In the genomic region with DNA sequence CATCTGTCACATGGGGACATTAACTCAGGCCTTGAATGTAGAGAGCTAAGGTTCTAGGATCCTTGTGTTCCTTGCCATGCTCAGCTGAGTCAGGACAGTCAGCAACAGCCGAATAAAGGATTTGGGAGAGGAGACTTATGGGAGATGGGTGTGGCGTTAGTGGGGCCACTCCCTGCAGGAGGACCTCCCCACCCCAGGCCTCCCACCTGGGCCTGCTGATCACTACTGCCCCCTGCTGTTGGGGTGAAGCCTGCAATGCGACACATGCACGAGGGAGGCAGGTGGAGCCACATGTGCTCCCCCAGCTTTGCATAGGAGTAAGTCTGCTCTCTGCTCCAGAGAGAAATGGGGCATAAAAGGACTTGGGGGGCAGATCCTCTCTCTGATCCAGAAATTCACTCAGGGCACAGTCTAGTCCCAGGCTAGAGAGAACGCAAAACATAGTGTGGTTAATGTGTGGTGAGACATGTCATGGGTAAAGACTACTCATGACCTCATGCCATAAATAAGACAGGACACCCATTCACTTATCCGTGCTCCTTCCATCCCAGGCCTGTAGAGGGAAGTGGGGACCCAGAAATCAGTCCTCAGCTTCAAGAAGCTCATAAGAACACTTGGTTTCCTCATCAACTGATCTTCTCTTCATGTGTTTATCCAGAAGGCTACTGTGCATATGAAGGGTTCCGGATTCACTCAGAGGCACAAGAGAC, we compare ENCODE assay signal across 1 cellular context.
TF ChIP-seq lines count a peak whose summit lies in the region.

No MANE protein-coding gene starts in this region.

TF ChIP-seq in K562, 482 proteins besides CTCF, POLR2A, EP300 and RAD21 (continued from another document and continues in another):
- TF ChIP-seq, protein P1, sequence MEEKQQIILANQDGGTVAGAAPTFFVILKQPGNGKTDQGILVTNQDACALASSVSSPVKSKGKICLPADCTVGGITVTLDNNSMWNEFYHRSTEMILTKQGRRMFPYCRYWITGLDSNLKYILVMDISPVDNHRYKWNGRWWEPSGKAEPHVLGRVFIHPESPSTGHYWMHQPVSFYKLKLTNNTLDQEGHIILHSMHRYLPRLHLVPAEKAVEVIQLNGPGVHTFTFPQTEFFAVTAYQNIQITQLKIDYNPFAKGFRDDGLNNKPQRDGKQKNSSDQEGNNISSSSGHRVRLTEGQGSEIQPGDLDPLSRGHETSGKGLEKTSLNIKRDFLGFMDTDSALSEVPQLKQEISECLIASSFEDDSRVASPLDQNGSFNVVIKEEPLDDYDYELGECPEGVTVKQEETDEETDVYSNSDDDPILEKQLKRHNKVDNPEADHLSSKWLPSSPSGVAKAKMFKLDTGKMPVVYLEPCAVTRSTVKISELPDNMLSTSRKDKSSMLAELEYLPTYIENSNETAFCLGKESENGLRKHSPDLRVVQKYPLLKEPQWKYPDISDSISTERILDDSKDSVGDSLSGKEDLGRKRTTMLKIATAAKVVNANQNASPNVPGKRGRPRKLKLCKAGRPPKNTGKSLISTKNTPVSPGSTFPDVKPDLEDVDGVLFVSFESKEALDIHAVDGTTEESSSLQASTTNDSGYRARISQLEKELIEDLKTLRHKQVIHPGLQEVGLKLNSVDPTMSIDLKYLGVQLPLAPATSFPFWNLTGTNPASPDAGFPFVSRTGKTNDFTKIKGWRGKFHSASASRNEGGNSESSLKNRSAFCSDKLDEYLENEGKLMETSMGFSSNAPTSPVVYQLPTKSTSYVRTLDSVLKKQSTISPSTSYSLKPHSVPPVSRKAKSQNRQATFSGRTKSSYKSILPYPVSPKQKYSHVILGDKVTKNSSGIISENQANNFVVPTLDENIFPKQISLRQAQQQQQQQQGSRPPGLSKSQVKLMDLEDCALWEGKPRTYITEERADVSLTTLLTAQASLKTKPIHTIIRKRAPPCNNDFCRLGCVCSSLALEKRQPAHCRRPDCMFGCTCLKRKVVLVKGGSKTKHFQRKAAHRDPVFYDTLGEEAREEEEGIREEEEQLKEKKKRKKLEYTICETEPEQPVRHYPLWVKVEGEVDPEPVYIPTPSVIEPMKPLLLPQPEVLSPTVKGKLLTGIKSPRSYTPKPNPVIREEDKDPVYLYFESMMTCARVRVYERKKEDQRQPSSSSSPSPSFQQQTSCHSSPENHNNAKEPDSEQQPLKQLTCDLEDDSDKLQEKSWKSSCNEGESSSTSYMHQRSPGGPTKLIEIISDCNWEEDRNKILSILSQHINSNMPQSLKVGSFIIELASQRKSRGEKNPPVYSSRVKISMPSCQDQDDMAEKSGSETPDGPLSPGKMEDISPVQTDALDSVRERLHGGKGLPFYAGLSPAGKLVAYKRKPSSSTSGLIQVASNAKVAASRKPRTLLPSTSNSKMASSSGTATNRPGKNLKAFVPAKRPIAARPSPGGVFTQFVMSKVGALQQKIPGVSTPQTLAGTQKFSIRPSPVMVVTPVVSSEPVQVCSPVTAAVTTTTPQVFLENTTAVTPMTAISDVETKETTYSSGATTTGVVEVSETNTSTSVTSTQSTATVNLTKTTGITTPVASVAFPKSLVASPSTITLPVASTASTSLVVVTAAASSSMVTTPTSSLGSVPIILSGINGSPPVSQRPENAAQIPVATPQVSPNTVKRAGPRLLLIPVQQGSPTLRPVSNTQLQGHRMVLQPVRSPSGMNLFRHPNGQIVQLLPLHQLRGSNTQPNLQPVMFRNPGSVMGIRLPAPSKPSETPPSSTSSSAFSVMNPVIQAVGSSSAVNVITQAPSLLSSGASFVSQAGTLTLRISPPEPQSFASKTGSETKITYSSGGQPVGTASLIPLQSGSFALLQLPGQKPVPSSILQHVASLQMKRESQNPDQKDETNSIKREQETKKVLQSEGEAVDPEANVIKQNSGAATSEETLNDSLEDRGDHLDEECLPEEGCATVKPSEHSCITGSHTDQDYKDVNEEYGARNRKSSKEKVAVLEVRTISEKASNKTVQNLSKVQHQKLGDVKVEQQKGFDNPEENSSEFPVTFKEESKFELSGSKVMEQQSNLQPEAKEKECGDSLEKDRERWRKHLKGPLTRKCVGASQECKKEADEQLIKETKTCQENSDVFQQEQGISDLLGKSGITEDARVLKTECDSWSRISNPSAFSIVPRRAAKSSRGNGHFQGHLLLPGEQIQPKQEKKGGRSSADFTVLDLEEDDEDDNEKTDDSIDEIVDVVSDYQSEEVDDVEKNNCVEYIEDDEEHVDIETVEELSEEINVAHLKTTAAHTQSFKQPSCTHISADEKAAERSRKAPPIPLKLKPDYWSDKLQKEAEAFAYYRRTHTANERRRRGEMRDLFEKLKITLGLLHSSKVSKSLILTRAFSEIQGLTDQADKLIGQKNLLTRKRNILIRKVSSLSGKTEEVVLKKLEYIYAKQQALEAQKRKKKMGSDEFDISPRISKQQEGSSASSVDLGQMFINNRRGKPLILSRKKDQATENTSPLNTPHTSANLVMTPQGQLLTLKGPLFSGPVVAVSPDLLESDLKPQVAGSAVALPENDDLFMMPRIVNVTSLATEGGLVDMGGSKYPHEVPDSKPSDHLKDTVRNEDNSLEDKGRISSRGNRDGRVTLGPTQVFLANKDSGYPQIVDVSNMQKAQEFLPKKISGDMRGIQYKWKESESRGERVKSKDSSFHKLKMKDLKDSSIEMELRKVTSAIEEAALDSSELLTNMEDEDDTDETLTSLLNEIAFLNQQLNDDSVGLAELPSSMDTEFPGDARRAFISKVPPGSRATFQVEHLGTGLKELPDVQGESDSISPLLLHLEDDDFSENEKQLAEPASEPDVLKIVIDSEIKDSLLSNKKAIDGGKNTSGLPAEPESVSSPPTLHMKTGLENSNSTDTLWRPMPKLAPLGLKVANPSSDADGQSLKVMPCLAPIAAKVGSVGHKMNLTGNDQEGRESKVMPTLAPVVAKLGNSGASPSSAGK (IDR thresholded peaks at IDR 0.05): peak; percentile 85
- no peak for TF ChIP-seq EZH2 (IDR thresholded peaks at IDR 0.05; ENCODE audit: borderline replicate concordance, low read depth, low read length)
- peak; percentile 34; the same call in 1 of the 2 replicates for TF ChIP-seq ZNF263 (CRISPR knock-in tag; IDR thresholded peaks at IDR 0.05; ENCODE audit: borderline replicate concordance)
- TF ChIP-seq MAZ (CRISPR knock-in tag; conservative IDR thresholded peaks at IDR 0.05 in 1 of 2, IDR thresholded peaks at IDR 0.05 in 1 of 2): peak; percentile 61 to 91
- TF ChIP-seq ZBTB5 (IDR thresholded peaks at IDR 0.05): no peak
- TF ChIP-seq BHLHE40 (IDR thresholded peaks at IDR 0.05; ENCODE audit: low read length): peak; percentile 58
- TF ChIP-seq SPI1 (IDR thresholded peaks at IDR 0.05; ENCODE audit: borderline replicate concordance, low read depth, low read length): no peak
- 0 out of 2 replicates have a peak, but pooled peaks have one; percentile 6 for TF ChIP-seq CBFA2T3 (IDR thresholded peaks at IDR 0.05)
- TF ChIP-seq BCOR (IDR thresholded peaks at IDR 0.05): no peak
- peak; percentile 58; the same call in 1 of the 2 replicates for TF ChIP-seq XRCC5 (IDR thresholded peaks at IDR 0.05; ENCODE audit: low read depth, low read length)
- TF ChIP-seq ZNF740 (CRISPR knock-in tag; IDR thresholded peaks at IDR 0.05): peak; percentile 77
- no peak for TF ChIP-seq ZNF740 (tag; IDR thresholded peaks at IDR 0.05)
- peak; percentile 50; the same call in 1 of the 2 replicates for TF ChIP-seq ZNF232 (CRISPR knock-in tag; IDR thresholded peaks at IDR 0.05)
- TF ChIP-seq ZNF143 (CRISPR knock-in tag; IDR thresholded peaks at IDR 0.05): peak; percentile 65; the same call in 1 of the 2 replicates
- TF ChIP-seq NEUROD1 (IDR thresholded peaks at IDR 0.05; ENCODE audit: borderline replicate concordance, low read depth, low read length, partially characterized antibody): peak; percentile 18
- TF ChIP-seq JUND (IDR thresholded peaks at IDR 0.05; ENCODE audit: borderline replicate concordance, low read depth, low read length): peak; percentile 31; the same call in 1 of the 2 replicates
- no peak for TF ChIP-seq JUND (tag; IDR thresholded peaks at IDR 0.05; ENCODE audit: borderline replicate concordance, low read depth, low read length)
- TF ChIP-seq, protein P2, sequence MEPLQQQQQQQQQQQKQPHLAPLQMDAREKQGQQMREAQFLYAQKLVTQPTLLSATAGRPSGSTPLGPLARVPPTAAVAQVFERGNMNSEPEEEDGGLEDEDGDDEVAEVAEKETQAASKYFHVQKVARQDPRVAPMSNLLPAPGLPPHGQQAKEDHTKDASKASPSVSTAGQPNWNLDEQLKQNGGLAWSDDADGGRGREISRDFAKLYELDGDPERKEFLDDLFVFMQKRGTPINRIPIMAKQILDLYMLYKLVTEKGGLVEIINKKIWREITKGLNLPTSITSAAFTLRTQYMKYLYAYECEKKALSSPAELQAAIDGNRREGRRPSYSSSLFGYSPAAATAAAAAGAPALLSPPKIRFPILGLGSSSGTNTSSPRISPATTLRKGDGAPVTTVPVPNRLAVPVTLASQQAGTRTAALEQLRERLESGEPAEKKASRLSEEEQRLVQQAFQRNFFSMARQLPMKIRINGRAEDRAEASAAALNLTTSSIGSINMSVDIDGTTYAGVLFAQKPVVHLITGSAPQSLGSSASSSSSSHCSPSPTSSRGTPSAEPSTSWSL (CRISPR knock-in tag; IDR thresholded peaks at IDR 0.05; ENCODE audit: borderline replicate concordance): no peak
- TF ChIP-seq SMC3 (conservative IDR thresholded peaks at IDR 0.05; ENCODE audit: insufficient read depth, low read depth, low read length): peak; percentile 52
- TF ChIP-seq FOXK2 (conservative IDR thresholded peaks at IDR 0.05 in 1 of 2, IDR thresholded peaks at IDR 0.05 in 1 of 2; ENCODE audit: low read depth in 2 of 2): 0 out of 4 replicates have a peak, but pooled peaks of 1 of the 2 experiments have one; percentile 31
- TF ChIP-seq ZNF134 (CRISPR knock-in tag; conservative IDR thresholded peaks at IDR 0.05): no peak
- TF ChIP-seq ZBTB33 (CRISPR knock-in tag; IDR thresholded peaks at IDR 0.05): peak; percentile 50; the same call in 1 of the 2 replicates
- peak; percentile 30; the same call in 1 of the 2 replicates for TF ChIP-seq CREM (IDR thresholded peaks at IDR 0.05; ENCODE audit: low read depth)
- no peak for TF ChIP-seq HCFC1 (IDR thresholded peaks at IDR 0.05; ENCODE audit: low read depth, low read length)
- no peak for TF ChIP-seq ATF7 (IDR thresholded peaks at IDR 0.05)
- no peak for TF ChIP-seq TAF9B (IDR thresholded peaks at IDR 0.05; ENCODE audit: partially characterized antibody)
- no peak; the same call in 1 of the 2 replicates for TF ChIP-seq PHF8 (IDR thresholded peaks at IDR 0.05; ENCODE audit: borderline replicate concordance, low read length)
- peak; percentile 79 for TF ChIP-seq L3MBTL2 (IDR thresholded peaks at IDR 0.05)
- 0 out of 2 replicates have a peak, but pooled peaks have one; percentile 18 for TF ChIP-seq ZKSCAN1 (IDR thresholded peaks at IDR 0.05; ENCODE audit: low read depth, low read length)
- TF ChIP-seq NRF1 (conservative IDR thresholded peaks at IDR 0.05 in 1 of 2, IDR thresholded peaks at IDR 0.05 in 1 of 2): peak; percentile 34 to 44; a peak in 2 of 4 replicates
- TF ChIP-seq ZBTB17 (CRISPR knock-in tag; IDR thresholded peaks at IDR 0.05): peak; percentile 94
- TF ChIP-seq DACH1 (IDR thresholded peaks at IDR 0.05; ENCODE audit: partially characterized antibody): peak; percentile 35
- TF ChIP-seq EP400 (IDR thresholded peaks at IDR 0.05): peak; percentile 69; the same call in 1 of the 2 replicates
- TF ChIP-seq, protein P3, sequence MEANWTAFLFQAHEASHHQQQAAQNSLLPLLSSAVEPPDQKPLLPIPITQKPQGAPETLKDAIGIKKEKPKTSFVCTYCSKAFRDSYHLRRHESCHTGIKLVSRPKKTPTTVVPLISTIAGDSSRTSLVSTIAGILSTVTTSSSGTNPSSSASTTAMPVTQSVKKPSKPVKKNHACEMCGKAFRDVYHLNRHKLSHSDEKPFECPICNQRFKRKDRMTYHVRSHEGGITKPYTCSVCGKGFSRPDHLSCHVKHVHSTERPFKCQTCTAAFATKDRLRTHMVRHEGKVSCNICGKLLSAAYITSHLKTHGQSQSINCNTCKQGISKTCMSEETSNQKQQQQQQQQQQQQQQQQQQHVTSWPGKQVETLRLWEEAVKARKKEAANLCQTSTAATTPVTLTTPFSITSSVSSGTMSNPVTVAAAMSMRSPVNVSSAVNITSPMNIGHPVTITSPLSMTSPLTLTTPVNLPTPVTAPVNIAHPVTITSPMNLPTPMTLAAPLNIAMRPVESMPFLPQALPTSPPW (CRISPR knock-in tag; IDR thresholded peaks at IDR 0.05): peak; percentile 48; the same call in 1 of the 2 replicates
- TF ChIP-seq ZNF511 (CRISPR knock-in tag; IDR thresholded peaks at IDR 0.05): peak; percentile 86; the same call in 1 of the 2 replicates
- no peak; the same call in 1 of the 2 replicates for TF ChIP-seq STAG1 (CRISPR knock-in tag; IDR thresholded peaks at IDR 0.05; ENCODE audit: borderline replicate concordance)
